ENCODE assay signal across 8 cellular contexts in genomic region chr22:49936018-49936972, GRCh38. TPM values are rescaled to one million over a fixed set of nuclear protein-coding genes. Genes with fewer than 3 reads are reported as not detected.
A peak's percentile ranks its signal among the peaks of the same experiment; 100 is the strongest.
DNase-seq lines count a peak whose midpoint lies in the region; ATAC-seq, FAIRE-seq and TF ChIP-seq lines count a peak whose summit lies in the region.

No MANE protein-coding gene starts in this region.

- H2AFZ ChIP-seq in astrocyte (ENCODE audit: low read depth, low read length), result no peak overlapping the region

- DNase-seq in GM03348 (ENCODE audit: low spot score) (peak; percentile 80), H4 (ENCODE audit: low spot score) (peak; percentile 89), Kasumi-1 (lab: John Stamatoyannopoulos, UW) (peak; percentile 81 to 83), T1000 (lab: John Stamatoyannopoulos, UW) (peak; percentile 60), astrocyte (ENCODE audit: low read depth) (peak; percentile 66), iPS DF 6.9 (ENCODE audit: low read depth, low spot score) (no peak)

- no peaks in the 10 kb centered on the region for H3K36me3 Mint-ChIP-seq in astrocyte (ENCODE audit: low read depth, unreplicated experiment)

- no peaks in the 10 kb centered on the region for H3K79me2 ChIP-seq in astrocyte (ENCODE audit: insufficient read depth, low read length)

- H3K4me3 ChIP-seq in astrocyte (ENCODE audit: insufficient read depth, low read depth, low read length) (peak overlapping the region; percentile 28), iPS DF 6.9 (ENCODE audit: low read length) (peak overlapping the region; percentile 49), skeletal muscle satellite cell (ENCODE audit: low read length) (no peak overlapping the region)

- H3K4me1 ChIP-seq in astrocyte (ENCODE audit: insufficient read depth, low read length) (peaks cover 18% of the 10 kb centered on the region), iPS DF 6.9 (ENCODE audit: control insufficient read depth, insufficient read depth, low read length) (peaks cover 1% of the 10 kb centered on the region; the same call in 1 of the 2 replicates), skeletal muscle satellite cell (ENCODE audit: control insufficient read depth, insufficient read depth, low read length) (peaks cover 53% of the 10 kb centered on the region)

- TF ChIP-seq CTCF in astrocyte (IDR thresholded peaks at IDR 0.05; ENCODE audit: insufficient read depth, low read depth, low read length), result no peak

- peaks cover 5% of the 10 kb centered on the region for H3K9me3 Mint-ChIP-seq in astrocyte (ENCODE audit: unreplicated experiment)

- H3K27ac Mint-ChIP-seq in astrocyte (ENCODE audit: unreplicated experiment), result no peak overlapping the region

- no peak for FAIRE-seq in astrocyte (lab: Jason Lieb, UNC)

- no peak for ATAC-seq in HG02938 (IDR thresholded peaks at IDR 0.05; ENCODE audit: unreplicated experiment)

- H3K9ac ChIP-seq in astrocyte (ENCODE audit: low read length), result peak overlapping the region; percentile 38
- H3K9ac ChIP-seq in skeletal muscle satellite cell (ENCODE audit: low read depth, low read length), result no peak overlapping the region

- H3K4me3 Mint-ChIP-seq in astrocyte (ENCODE audit: unreplicated experiment), result no peak overlapping the region

- H3K27ac ChIP-seq in astrocyte (ENCODE audit: low read depth, low read length) (no peak overlapping the region), iPS DF 6.9 (ENCODE audit: low read length) (no peak overlapping the region)

- H3K9me3 ChIP-seq in astrocyte (ENCODE audit: insufficient read depth, low read depth, low read length) (no peaks in the 10 kb centered on the region), iPS DF 6.9 (ENCODE audit: control insufficient read depth, insufficient read depth, low read length) (no peaks in the 10 kb centered on the region), skeletal muscle satellite cell (replicated peaks; ENCODE audit: low read length) (no peaks in the 10 kb centered on the region)

- no CpG with 5 or more reads among the region's 52 CpGs for WGBS in iPS DF 6.9 (ENCODE audit: insufficient coverage, insufficient read length)

- H3K36me3 ChIP-seq in astrocyte (ENCODE audit: insufficient read depth, low read length) (no peaks in the 10 kb centered on the region), iPS DF 6.9 (ENCODE audit: control insufficient read depth, insufficient read depth, low read length) (no peaks in the 10 kb centered on the region), skeletal muscle satellite cell (ENCODE audit: insufficient read depth, low read length) (no peaks in the 10 kb centered on the region)

- H3K27me3 Mint-ChIP-seq in astrocyte (ENCODE audit: low read depth, unreplicated experiment), result peaks cover 5% of the 10 kb centered on the region

- no peaks in the 10 kb centered on the region for H3K4me1 Mint-ChIP-seq in astrocyte (ENCODE audit: low read depth, unreplicated experiment)

- peak overlapping the region; percentile 79 for H3K4me2 ChIP-seq in astrocyte (ENCODE audit: low read length)
- H3K4me2 ChIP-seq in skeletal muscle satellite cell (ENCODE audit: low read length), result peak overlapping the region; percentile 61

- H4K20me1 ChIP-seq in astrocyte (ENCODE audit: insufficient read depth, low read length), result no peaks in the 10 kb centered on the region

- H3K27me3 ChIP-seq in astrocyte (ENCODE audit: insufficient read depth, low read length) (no peaks in the 10 kb centered on the region), iPS DF 6.9 (ENCODE audit: control insufficient read depth, insufficient read depth, low read length) (no peaks in the 10 kb centered on the region), skeletal muscle satellite cell (ENCODE audit: control insufficient read depth, insufficient read depth, low read length) (no peaks in the 10 kb centered on the region)

RNA-seq across cellular contexts. Expression of gene CRELD2, which starts 17.9 kb away (rescaled TPM):
- total RNA-seq in H4 (2014; rRNA removed; shearing (Covaris generic)), result 95.9 and 113 TPM in 2 replicates
- 49.6 and 58.2 TPM in 2 replicates for total RNA-seq in astrocyte
- 72.2 and 86.1 TPM in 2 replicates for total RNA-seq in skeletal muscle satellite cell (2012; rRNA removed)

RNA-seq across cellular contexts. Expression of gene ALG12, which starts 18.1 kb away (rescaled TPM):
- 13.9 and 22.3 TPM in 2 replicates for total RNA-seq in H4 (2014; rRNA removed; shearing (Covaris generic))
- 23.8 and 26.2 TPM in 2 replicates for total RNA-seq in astrocyte
- total RNA-seq in skeletal muscle satellite cell (2012; rRNA removed), result 13.4 and 21.0 TPM in 2 replicates

RNA-seq across cellular contexts. Expression of gene PIM3, which starts 24.3 kb away (rescaled TPM):
- 18.6 and 30.3 TPM in 2 replicates for total RNA-seq in H4 (2014; rRNA removed; shearing (Covaris generic))
- total RNA-seq in astrocyte, result 15.1 and 15.5 TPM in 2 replicates
- 18.3 and 25.6 TPM in 2 replicates for total RNA-seq in skeletal muscle satellite cell (2012; rRNA removed)
